Comparison of ENCODE assay signal across 8 cellular contexts in genomic region chr21:25801217-25802015, GRCh38.
DNase-seq lines count a peak whose midpoint lies in the region; ATAC-seq and TF ChIP-seq lines count a peak whose summit lies in the region.

No MANE protein-coding gene starts in this region.

- peak overlapping the region; percentile 62; the same call in 1 of the 2 replicates for H2AFZ ChIP-seq in OCI-LY3 (ENCODE audit: low read depth, low read length)

- BruUV-seq in Calu3 (replicated peaks; lab: Mats Ljungman, UMichigan), result no TSS peak

- peak; percentile 99 for ATAC-seq in GM21381 (IDR thresholded peaks at IDR 0.05; ENCODE audit: unreplicated experiment)
- peak; percentile 100 for ATAC-seq in naive thymus-derived CD4-positive, alpha-beta T cell
- peak; percentile 99 for ATAC-seq in stimulated activated effector memory CD8-positive, alpha-beta T cell treated with anti-CD3 and anti-CD28 coated beads, Interleukin-12 subunit alpha, Interleukin-12 subunit beta, amount 100 ng/mL, for 72 hours

- H3K9me3 ChIP-seq in OCI-LY3 (ENCODE audit: insufficient read depth, low read length), result no peaks in the 10 kb centered on the region
- no peaks in the 10 kb centered on the region for H3K9me3 ChIP-seq in naive thymus-derived CD4-positive, alpha-beta T cell (ENCODE audit: control insufficient read depth in 2 of 3, low read length in 3 of 3)

- DNase-seq in Calu3, result peak; percentile 84
- peak; percentile 63 for DNase-seq in HPDE6-E6E7 (ENCODE audit: extremely low spot score)
- DNase-seq in activated T-cell treated with anti-CD3 and anti-CD28 coated beads for 1 hour (ENCODE audit: low read depth), result peak; percentile 71
- DNase-seq in epithelial cell of proximal tubule (ENCODE audit: low read depth), result no peak
- peak; percentile 66 to 89 (median 84) for DNase-seq in naive thymus-derived CD4-positive, alpha-beta T cell
- DNase-seq in stimulated activated effector memory CD8-positive, alpha-beta T cell treated with anti-CD3 and anti-CD28 coated beads, Interleukin-12 subunit alpha, Interleukin-12 subunit beta, amount 100 ng/mL, for 72 hours (ENCODE audit: low spot score in 2 of 2), result peak; percentile 81 to 93

- intact Hi-C loops in Calu3 (cut with micrococcal nuclease; ENCODE audit: unreplicated experiment), result no loop called here
- intact Hi-C loops in naive thymus-derived CD4-positive, alpha-beta T cell (cut with micrococcal nuclease), result loop anchor here (1.0 to 5.0 kb wide), 5 partner anchors 11 to 193 kb away; partner anchors contain the start of genes ATP5PF (in 1 of the 2) and GABPA (in 1 of the 2)

- H3K9me3 Mint-ChIP-seq in Calu3 (ENCODE audit: low read depth, unreplicated experiment), result no peaks in the 10 kb centered on the region
- H3K9me3 Mint-ChIP-seq in naive thymus-derived CD4-positive, alpha-beta T cell, result peaks cover 0 to 2% (median 0%) of the 10 kb centered on the region in 11 donors
- no peaks in the 10 kb centered on the region for H3K9me3 Mint-ChIP-seq in stimulated activated effector memory CD8-positive, alpha-beta T cell treated with anti-CD3 and anti-CD28 coated beads, Interleukin-12 subunit alpha, Interleukin-12 subunit beta, amount 100 ng/mL, for 72 hours

- H3K27ac Mint-ChIP-seq in Calu3 (ENCODE audit: unreplicated experiment), result no peak overlapping the region
- H3K27ac Mint-ChIP-seq in naive thymus-derived CD4-positive, alpha-beta T cell, result peak overlapping the region in 3 of 9 donors; percentile 7 to 15 (median 10)
- H3K27ac Mint-ChIP-seq in stimulated activated effector memory CD8-positive, alpha-beta T cell treated with anti-CD3 and anti-CD28 coated beads, Interleukin-12 subunit alpha, Interleukin-12 subunit beta, amount 100 ng/mL, for 72 hours, result no peak overlapping the region

- no peak overlapping the region for H3K27ac ChIP-seq in OCI-LY3 (ENCODE audit: low read length)
- H3K27ac ChIP-seq in naive thymus-derived CD4-positive, alpha-beta T cell (ENCODE audit: low read depth, low read length), result no peak overlapping the region

- H3K36me3 Mint-ChIP-seq in Calu3 (ENCODE audit: insufficient read depth, unreplicated experiment), result no peaks in the 10 kb centered on the region
- H3K36me3 Mint-ChIP-seq in naive thymus-derived CD4-positive, alpha-beta T cell, result no peaks in the 10 kb centered on the region
- peaks cover 8% of the 10 kb centered on the region for H3K36me3 Mint-ChIP-seq in stimulated activated effector memory CD8-positive, alpha-beta T cell treated with anti-CD3 and anti-CD28 coated beads, Interleukin-12 subunit alpha, Interleukin-12 subunit beta, amount 100 ng/mL, for 72 hours

- H4K20me1 ChIP-seq in OCI-LY3 (ENCODE audit: insufficient read depth, low read length), result no peaks in the 10 kb centered on the region

- H3K4me1 Mint-ChIP-seq in Calu3 (ENCODE audit: low read depth, unreplicated experiment), result peaks cover 8% of the 10 kb centered on the region
- H3K4me1 Mint-ChIP-seq in naive thymus-derived CD4-positive, alpha-beta T cell, result peaks cover 2 to 10% (median 7%) of the 10 kb centered on the region in 7 donors
- peaks cover 8% of the 10 kb centered on the region for H3K4me1 Mint-ChIP-seq in stimulated activated effector memory CD8-positive, alpha-beta T cell treated with anti-CD3 and anti-CD28 coated beads, Interleukin-12 subunit alpha, Interleukin-12 subunit beta, amount 100 ng/mL, for 72 hours

- POLR2A ChIA-PET in naive thymus-derived CD4-positive, alpha-beta T cell (lab: Charles Lee), result no interaction called here

- H3K9ac ChIP-seq in OCI-LY3 (ENCODE audit: low read length), result peak overlapping the region; percentile 10; the same call in 1 of the 2 replicates

- H3K4me2 ChIP-seq in OCI-LY3 (ENCODE audit: low read length), result peak overlapping the region; percentile 48

- 0 out of 2 replicates have a peak overlapping the region, but pooled peaks have one; percentile 30 for H3K4me3 ChIP-seq in OCI-LY3 (ENCODE audit: low read length)
- H3K4me3 ChIP-seq in epithelial cell of proximal tubule (ENCODE audit: low read depth, low read length), result no peak overlapping the region
- H3K4me3 ChIP-seq in naive thymus-derived CD4-positive, alpha-beta T cell (ENCODE audit: low read length), result no peak overlapping the region

- H3K27me3 ChIP-seq in OCI-LY3 (ENCODE audit: low read depth, low read length), result no peaks in the 10 kb centered on the region
- no peaks in the 10 kb centered on the region for H3K27me3 ChIP-seq in naive thymus-derived CD4-positive, alpha-beta T cell (ENCODE audit: control insufficient read depth in 2 of 2, insufficient read depth in 2 of 2, low read length in 2 of 2)

- H3K27me3 Mint-ChIP-seq in Calu3 (ENCODE audit: unreplicated experiment), result no peaks in the 10 kb centered on the region
- peaks cover 5 to 31% (median 19%) of the 10 kb centered on the region in 5 donors for H3K27me3 Mint-ChIP-seq in naive thymus-derived CD4-positive, alpha-beta T cell

- TF ChIP-seq CTCF in Calu3 (IDR thresholded peaks at IDR 0.05; ENCODE audit: unreplicated experiment), result peak; percentile 86
- TF ChIP-seq CTCF in OCI-LY3 (IDR thresholded peaks at IDR 0.05; ENCODE audit: low read depth, low read length), result peak; percentile 93
- TF ChIP-seq CTCF in epithelial cell of proximal tubule (conservative IDR thresholded peaks at IDR 0.05; ENCODE audit: low read depth, low read length), result peak; percentile 100

- no peaks in the 10 kb centered on the region for H3K36me3 ChIP-seq in OCI-LY3 (replicated peaks; ENCODE audit: low read depth, low read length)
- H3K36me3 ChIP-seq in naive thymus-derived CD4-positive, alpha-beta T cell (ENCODE audit: control insufficient read depth in 2 of 3, insufficient read depth in 3 of 3, low read length in 3 of 3), result no peaks in the 10 kb centered on the region

- peaks cover 2% of the 10 kb centered on the region; the same call in 1 of the 2 replicates for H3K4me1 ChIP-seq in OCI-LY3 (ENCODE audit: low read length)
- H3K4me1 ChIP-seq in naive thymus-derived CD4-positive, alpha-beta T cell (ENCODE audit: control insufficient read depth in 2 of 2, insufficient read depth in 2 of 2, low read length in 2 of 2), result no peaks in the 10 kb centered on the region

- peak overlapping the region; percentile 29 for H3K4me3 Mint-ChIP-seq in Calu3 (ENCODE audit: low read depth, unreplicated experiment)
- peak overlapping the region in 8 of 10 donors; percentile 7 to 78 (median 60) for H3K4me3 Mint-ChIP-seq in naive thymus-derived CD4-positive, alpha-beta T cell
- H3K4me3 Mint-ChIP-seq in stimulated activated effector memory CD8-positive, alpha-beta T cell treated with anti-CD3 and anti-CD28 coated beads, Interleukin-12 subunit alpha, Interleukin-12 subunit beta, amount 100 ng/mL, for 72 hours, result no peak overlapping the region

- no peaks in the 10 kb centered on the region for H3K79me2 ChIP-seq in OCI-LY3 (ENCODE audit: low read length)

- CTCF ChIA-PET in Calu3 (lab: Charles Lee), result interaction anchor here (0.5 to 0.7 kb wide), 2 partner anchors 427 to 1125 kb away, joined by 3 to 4 read pairs; no protein-coding TSS in a partner anchor
- CTCF ChIA-PET in naive thymus-derived CD4-positive, alpha-beta T cell (lab: Charles Lee), result interaction anchor here (0.6 to 1.5 kb wide), 5 partner anchors 10 to 1008 kb away, joined by 3 to 4 read pairs (median 3); no protein-coding TSS in a partner anchor
